ENCODE assay signal across 21 cellular contexts in the genomic region with DNA sequence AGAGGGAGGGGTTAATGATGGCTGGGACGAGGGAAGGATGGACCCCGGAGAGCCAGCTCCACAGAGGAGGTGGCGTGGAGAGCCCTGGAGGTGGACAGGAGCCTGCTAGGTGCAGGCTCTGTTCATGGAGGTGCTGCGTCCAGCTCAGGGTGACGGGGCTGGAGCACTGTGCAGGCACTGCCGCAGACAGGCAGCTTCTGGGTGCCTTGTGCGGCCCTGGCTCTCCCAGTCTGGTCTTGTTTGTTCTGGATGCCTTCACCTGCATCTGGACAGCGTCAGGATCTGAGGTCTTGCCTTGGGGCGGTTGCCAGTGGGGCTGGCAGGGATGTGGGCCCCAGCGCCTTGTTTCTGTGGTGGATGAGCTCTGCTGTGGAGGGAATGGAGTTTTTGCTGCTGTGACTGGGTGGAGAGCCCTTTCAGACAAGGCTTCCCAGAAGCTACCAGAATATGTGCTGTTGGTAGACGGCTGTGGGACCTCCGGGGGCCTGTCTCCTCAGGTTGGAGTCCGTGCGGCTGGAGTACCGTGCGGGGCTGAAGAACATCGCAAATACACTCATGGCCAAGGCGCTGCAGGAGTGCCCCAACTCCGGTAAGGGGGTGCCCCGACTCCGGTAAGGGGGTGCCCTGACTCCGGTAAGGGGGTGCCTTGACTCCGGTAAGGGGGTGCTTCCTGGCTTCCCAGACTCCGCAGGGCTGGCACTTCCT. TPM values are rescaled to one million over a fixed set of nuclear protein-coding genes. Genes with fewer than 3 reads are reported as not detected.
DNase-seq lines count a peak whose midpoint lies in the region; ATAC-seq and TF ChIP-seq lines count a peak whose summit lies in the region.
"Had no signal": no experiment of that assay in that cellular context is flagged by ENCODE, and none has a peak within 500 bp of the region (broad histone marks: within the 10 kb centered on the region; RNA-seq: fewer than 3 reads in every experiment).

No MANE protein-coding gene starts in this region.

- H3K9me3 Mint-ChIP-seq in activated naive CD8-positive, alpha-beta T cell treated with anti-CD3 and anti-CD28 coated beads, Interleukin-2, amount 10 ng/mL, durations not matched to agents 7 days and 5 days: no peaks in the 10 kb centered on the region
- no peaks in the 10 kb centered on the region for H3K9me3 Mint-ChIP-seq in activated naive CD8-positive, alpha-beta T cell treated with anti-CD3 and anti-CD28 coated beads, Interleukin-2, amount 50 U/mL, for 24 hours
- no peaks in the 10 kb centered on the region for H3K9me3 Mint-ChIP-seq in endothelial cell (ENCODE audit: unreplicated experiment)
- H3K9me3 Mint-ChIP-seq: memory B cell, naive B cell had no signal

- no peaks in the 10 kb centered on the region for H3K27me3 Mint-ChIP-seq in activated naive CD8-positive, alpha-beta T cell treated with anti-CD3 and anti-CD28 coated beads, Interleukin-2, amount 10 ng/mL, durations not matched to agents 7 days and 5 days
- H3K27me3 Mint-ChIP-seq in activated naive CD8-positive, alpha-beta T cell treated with anti-CD3 and anti-CD28 coated beads, Interleukin-2, amount 50 U/mL, for 24 hours: no peaks in the 10 kb centered on the region
- H3K27me3 Mint-ChIP-seq in endothelial cell (ENCODE audit: unreplicated experiment): peaks cover 14% of the 10 kb centered on the region
- H3K27me3 Mint-ChIP-seq: activated naive CD8-positive, alpha-beta T cell; memory B cell; naive B cell had no signal

- peaks cover 14% of the 10 kb centered on the region for H3K36me3 Mint-ChIP-seq in activated naive CD8-positive, alpha-beta T cell treated with anti-CD3 and anti-CD28 coated beads, Interleukin-2, amount 10 ng/mL, durations not matched to agents 7 days and 5 days
- peaks cover 24% of the 10 kb centered on the region for H3K36me3 Mint-ChIP-seq in activated naive CD8-positive, alpha-beta T cell treated with anti-CD3 and anti-CD28 coated beads, Interleukin-2, amount 50 U/mL, for 24 hours (ENCODE audit: low read depth)
- H3K36me3 Mint-ChIP-seq in endothelial cell (ENCODE audit: low read depth, unreplicated experiment): peaks cover 51% of the 10 kb centered on the region

- intact Hi-C loops in transverse colon (cut with DNase I; ENCODE audit: low total_unique reads): no loop called here

- TF ChIP-seq POLR2A in transverse colon (IDR thresholded peaks at IDR 0.05): no peak

- TF ChIP-seq CTCF in endothelial cell (IDR thresholded peaks at IDR 0.05; ENCODE audit: unreplicated experiment): no peak
- no peak for TF ChIP-seq CTCF in transverse colon (IDR thresholded peaks at IDR 0.05)

- peaks cover 0 to 66% (median 24%) of the 10 kb centered on the region in 4 donors for H3K36me3 ChIP-seq in transverse colon

- peaks cover 13 to 25% (median 16%) of the 10 kb centered on the region in 4 donors for H3K4me1 ChIP-seq in transverse colon
- H3K4me1 ChIP-seq: BLaER1 treated with 17β-estradiol and CSF1 and Interleukin-3, amounts not matched to agents 10 nM and 100 nM; heart left ventricle had no signal

- H3K27ac Mint-ChIP-seq in activated naive CD8-positive, alpha-beta T cell treated with anti-CD3 and anti-CD28 coated beads, Interleukin-2, amount 10 ng/mL, durations not matched to agents 7 days and 5 days: peak overlapping the region; percentile 43
- H3K27ac Mint-ChIP-seq in activated naive CD8-positive, alpha-beta T cell treated with anti-CD3 and anti-CD28 coated beads, Interleukin-2, amount 50 U/mL, for 24 hours: no peak overlapping the region
- peak overlapping the region; percentile 57 for H3K27ac Mint-ChIP-seq in endothelial cell (ENCODE audit: unreplicated experiment)
- H3K27ac Mint-ChIP-seq: activated naive CD8-positive, alpha-beta T cell; memory B cell had no signal

- 80 to 86% methylated on average over 1 to 24 of the region's 24 CpGs for WGBS in transverse colon (ENCODE audit: low coverage in 1 of 2), 2 donors

- no peak for DNase-seq in activated naive CD8-positive, alpha-beta T cell treated with anti-CD3 and anti-CD28 coated beads, Interleukin-2, amount 10 ng/mL, durations not matched to agents 7 days and 5 days
- no peak for DNase-seq in activated naive CD8-positive, alpha-beta T cell treated with anti-CD3 and anti-CD28 coated beads, Interleukin-2, amount 50 U/mL, for 24 hours
- DNase-seq in endothelial cell (ENCODE audit: low spot score): no peak
- DNase-seq in transverse colon: peak; percentile 33
- no peak for DNase-seq in NCI-H1048 (lab: John Stamatoyannopoulos, UW)
- no peak for DNase-seq in stimulated activated CD4-positive, alpha-beta T cell treated with anti-CD3 and anti-CD28 coated beads, Interleukin-4, amount 100 ng/mL, for 4 hours
- DNase-seq: ACHN; activated CD4-positive, alpha-beta T cell treated with anti-CD3 and anti-CD28 coated beads, Interleukin-2, amount 50 U/mL, for 48 hours; activated CD4-positive, CD25-positive, alpha-beta regulatory T cell; heart left ventricle; Kasumi-1; naive B cell; NCI-H187; NCI-H526 treated with DMSO at 0.1 percent for 48 hours; retina had no signal

- H3K27me3 ChIP-seq in transverse colon: no peaks in the 10 kb centered on the region
- H3K27me3 ChIP-seq: BLaER1 treated with 17β-estradiol and CSF1 and Interleukin-3, amounts not matched to agents 10 nM and 100 nM; heart left ventricle had no signal

- no peak for ATAC-seq in activated naive CD8-positive, alpha-beta T cell treated with anti-CD3 and anti-CD28 coated beads, Interleukin-2, amount 10 ng/mL, durations not matched to agents 7 days and 5 days (ENCODE audit: low read depth)
- no peak for ATAC-seq in activated naive CD8-positive, alpha-beta T cell treated with anti-CD3 and anti-CD28 coated beads, Interleukin-2, amount 50 U/mL, for 24 hours
- ATAC-seq: heart left ventricle, left colon had no signal

- TF ChIP-seq EP300 in transverse colon (IDR thresholded peaks at IDR 0.05; ENCODE audit: low read depth): no peak

- in situ Hi-C loops in transverse colon (cut with MboI; ENCODE audit: low pct_ligation_motif_present in 1 of 4, low pct_unique_long_range_greater_than_20kb in 1 of 4, low sequenced_read_pairs in 3 of 4): no loop called here

- no peaks in the 10 kb centered on the region for H3K9me3 ChIP-seq in transverse colon
- H3K9me3 ChIP-seq: BLaER1 treated with 17β-estradiol and CSF1 and Interleukin-3, amounts not matched to agents 10 nM and 100 nM; heart left ventricle had no signal

- H3K4me3 ChIP-seq in transverse colon: no peak overlapping the region
- H3K4me3 ChIP-seq: BLaER1 treated with 17β-estradiol and CSF1 and Interleukin-3, amounts not matched to agents 10 nM and 100 nM; heart left ventricle had no signal

- peaks cover 4% of the 10 kb centered on the region for H3K4me1 Mint-ChIP-seq in activated naive CD8-positive, alpha-beta T cell treated with anti-CD3 and anti-CD28 coated beads, Interleukin-2, amount 10 ng/mL, durations not matched to agents 7 days and 5 days
- H3K4me1 Mint-ChIP-seq in activated naive CD8-positive, alpha-beta T cell treated with anti-CD3 and anti-CD28 coated beads, Interleukin-2, amount 50 U/mL, for 24 hours: peaks cover 5% of the 10 kb centered on the region
- H3K4me1 Mint-ChIP-seq in endothelial cell (ENCODE audit: unreplicated experiment): no peaks in the 10 kb centered on the region
- H3K4me1 Mint-ChIP-seq: memory B cell had no signal

- H3K4me3 Mint-ChIP-seq in activated naive CD8-positive, alpha-beta T cell treated with anti-CD3 and anti-CD28 coated beads, Interleukin-2, amount 10 ng/mL, durations not matched to agents 7 days and 5 days: no peak overlapping the region
- no peak overlapping the region for H3K4me3 Mint-ChIP-seq in activated naive CD8-positive, alpha-beta T cell treated with anti-CD3 and anti-CD28 coated beads, Interleukin-2, amount 50 U/mL, for 24 hours
- H3K4me3 Mint-ChIP-seq in endothelial cell (ENCODE audit: unreplicated experiment): no peak overlapping the region
- H3K4me3 Mint-ChIP-seq: activated naive CD8-positive, alpha-beta T cell; memory B cell; naive B cell had no signal

- H3K27ac ChIP-seq in transverse colon: peak overlapping the region in 1 of 4 donors; percentile 40
- H3K27ac ChIP-seq: BLaER1 treated with 17β-estradiol and CSF1 and Interleukin-3, amounts not matched to agents 10 nM and 100 nM; epithelial cell of prostate had no signal

- POLR2A ChIA-PET in activated naive CD8-positive, alpha-beta T cell treated with anti-CD3 and anti-CD28 coated beads, Interleukin-2, amount 10 ng/mL, durations not matched to agents 7 days and 5 days (lab: Charles Lee): interaction anchor here (0.8 to 1.1 kb wide), 2 partner anchors 10 to 13 kb away, joined by 3 to 4 read pairs; no protein-coding TSS in a partner anchor

RNA-seq across cellular contexts. Expression of gene C20orf204, which starts 7.8 kb away (rescaled TPM):
- 1 to 10 TPM; 9.7 to 9.8 TPM for total RNA-seq in activated naive CD8-positive, alpha-beta T cell treated with anti-CD3 and anti-CD28 coated beads, Interleukin-2, amount 10 ng/mL, durations not matched to agents 7 days and 5 days
- 14.2 TPM for total RNA-seq in endothelial cell (ENCODE audit: unreplicated experiment)
- total RNA-seq in transverse colon: 10 to 100 TPM in 1 of 4 donors, 1 to 10 TPM in 1, under 1 TPM in 1, not detected in 1; 0.68 to 34.8 (median 1.4) TPM

RNA-seq across cellular contexts. Expression of gene SOX18, which starts 21.3 kb away (rescaled TPM):
- under 1 TPM; 0.30 to 0.51 TPM for total RNA-seq in activated naive CD8-positive, alpha-beta T cell treated with anti-CD3 and anti-CD28 coated beads, Interleukin-2, amount 10 ng/mL, durations not matched to agents 7 days and 5 days
- 149 TPM for total RNA-seq in endothelial cell (ENCODE audit: unreplicated experiment)
- 10 to 100 TPM in 1 of 4 donors, 1 to 10 TPM in 3; 1.8 to 14.2 (median 6.5) TPM for total RNA-seq in transverse colon
- total RNA-seq: fibroblast of villous mesenchyme had no signal

RNA-seq across cellular contexts. Expression of gene TCEA2, which starts 34.9 kb away (rescaled TPM):
- total RNA-seq in activated naive CD8-positive, alpha-beta T cell treated with anti-CD3 and anti-CD28 coated beads, Interleukin-2, amount 10 ng/mL, durations not matched to agents 7 days and 5 days: 10 to 100 TPM; 65.3 to 74.9 TPM
- total RNA-seq in endothelial cell (ENCODE audit: unreplicated experiment): 123 TPM
- total RNA-seq in transverse colon: 10 to 100 TPM in 3 of 4 donors, 1 to 10 TPM in 1; 5.6 to 94.3 (median 14.8) TPM

RNA-seq across cellular contexts. Expression of gene PRPF6, which starts 47.2 kb away (rescaled TPM):
- 10 to 100 TPM; 76.7 to 78.4 TPM for total RNA-seq in activated naive CD8-positive, alpha-beta T cell treated with anti-CD3 and anti-CD28 coated beads, Interleukin-2, amount 10 ng/mL, durations not matched to agents 7 days and 5 days
- total RNA-seq in endothelial cell (ENCODE audit: unreplicated experiment) (73.4 TPM), transverse colon (10 to 100 TPM; 29.2 to 55.7 (median 51.8) TPM)

RNA-seq across cellular contexts. Expression of gene SAMD10, which starts 48.7 kb away (rescaled TPM):
- total RNA-seq in activated naive CD8-positive, alpha-beta T cell treated with anti-CD3 and anti-CD28 coated beads, Interleukin-2, amount 10 ng/mL, durations not matched to agents 7 days and 5 days: 10 to 100 TPM; 16.2 to 18.8 TPM
- total RNA-seq in endothelial cell (ENCODE audit: unreplicated experiment) (5.0 TPM), transverse colon (10 to 100 TPM in 3 of 4 donors, 1 to 10 TPM in 1; 5.9 to 86.2 (median 19.4) TPM)
